Comparison of ENCODE assay signal across 19 cellular contexts in the genomic region with DNA sequence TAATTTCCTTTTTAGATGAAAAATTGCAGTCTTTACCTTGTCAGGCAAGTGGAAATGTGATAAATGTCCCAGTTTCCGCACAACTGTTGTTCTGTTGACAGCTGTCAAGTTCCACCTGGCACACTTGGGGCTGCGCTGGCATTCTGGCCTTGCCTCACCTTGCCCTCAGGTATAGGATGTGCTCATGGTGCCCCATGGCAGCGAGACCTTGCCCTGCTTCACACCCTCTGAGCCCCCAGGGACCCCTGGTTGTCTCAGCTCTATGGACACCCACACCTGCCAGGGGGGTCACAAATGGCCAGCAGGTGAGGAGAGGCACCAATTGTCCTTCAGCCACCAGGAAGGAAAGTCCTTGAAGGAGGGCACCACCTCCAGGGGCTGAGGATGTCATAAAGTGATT. TPM values are rescaled to one million over a fixed set of nuclear protein-coding genes. Genes with fewer than 3 reads are reported as not detected.
DNase-seq lines count a peak whose midpoint lies in the region; ATAC-seq and TF ChIP-seq lines count a peak whose summit lies in the region.
"Had no signal": no experiment of that assay in that cellular context is flagged by ENCODE, and none has a peak within 500 bp of the region (broad histone marks: within the 10 kb centered on the region; RNA-seq: fewer than 3 reads in every experiment).

No MANE protein-coding gene starts in this region.

- H3K27me3 Mint-ChIP-seq in activated CD8-positive, alpha-beta memory T cell treated with anti-CD3 and anti-CD28 coated beads, Interleukin-2, amount 10 ng/mL, durations not matched to agents 7 days and 5 days, result no peaks in the 10 kb centered on the region
- H3K27me3 Mint-ChIP-seq in activated naive CD8-positive, alpha-beta T cell treated with anti-CD3 and anti-CD28 coated beads, Interleukin-2, amount 50 U/mL, for 24 hours, result no peaks in the 10 kb centered on the region
- peaks cover 4% of the 10 kb centered on the region for H3K27me3 Mint-ChIP-seq in endothelial cell (ENCODE audit: unreplicated experiment)

- no peaks in the 10 kb centered on the region for H3K36me3 Mint-ChIP-seq in activated CD8-positive, alpha-beta memory T cell treated with anti-CD3 and anti-CD28 coated beads, Interleukin-2, amount 10 ng/mL, durations not matched to agents 7 days and 5 days
- H3K36me3 Mint-ChIP-seq in activated naive CD8-positive, alpha-beta T cell treated with anti-CD3 and anti-CD28 coated beads, Interleukin-2, amount 50 U/mL, for 24 hours (ENCODE audit: low read depth), result peaks cover 3% of the 10 kb centered on the region
- no peaks in the 10 kb centered on the region for H3K36me3 Mint-ChIP-seq in endothelial cell (ENCODE audit: low read depth, unreplicated experiment)

- DNase-seq in activated CD8-positive, alpha-beta memory T cell treated with anti-CD3 and anti-CD28 coated beads, Interleukin-2, amount 10 ng/mL, durations not matched to agents 7 days and 5 days, result no peak
- DNase-seq in activated CD8-positive, alpha-beta memory T cell treated with anti-CD3 and anti-CD28 coated beads for 24 hours, result no peak
- no peak for DNase-seq in HL-60 (ENCODE audit: low read depth in 1 of 2, low spot score in 1 of 2)
- no peak for DNase-seq in activated naive CD8-positive, alpha-beta T cell treated with anti-CD3 and anti-CD28 coated beads, Interleukin-2, amount 50 U/mL, for 24 hours
- no peak for DNase-seq in endothelial cell (ENCODE audit: low spot score)
- DNase-seq: ACHN; activated CD8-positive, alpha-beta memory T cell treated with anti-CD3 and anti-CD28 coated beads, Interleukin-2, amount 50 U/mL, for 4 hours; amygdala; Caco-2; caudate nucleus; head of caudate nucleus; left ventricle myocardium inferior; NCI-H187; NK-92 treated with Interleukin-12 subunit alpha and Interleukin-12 subunit beta, amount 100 ng/mL, for 24 hours had no signal

- ATAC-seq in activated CD8-positive, alpha-beta memory T cell treated with anti-CD3 and anti-CD28 coated beads, Interleukin-2, amount 10 ng/mL, durations not matched to agents 7 days and 5 days, result no peak
- no peak for ATAC-seq in activated naive CD8-positive, alpha-beta T cell treated with anti-CD3 and anti-CD28 coated beads, Interleukin-2, amount 50 U/mL, for 24 hours
- ATAC-seq in HG03432 (IDR thresholded peaks at IDR 0.05; ENCODE audit: unreplicated experiment) (no peak), HG03469 (IDR thresholded peaks at IDR 0.05; ENCODE audit: unreplicated experiment) (no peak)
- ATAC-seq: WTC11 had no signal

- peaks cover 86% of the 10 kb centered on the region for H3K4me1 Mint-ChIP-seq in activated CD8-positive, alpha-beta memory T cell treated with anti-CD3 and anti-CD28 coated beads, Interleukin-2, amount 10 ng/mL, durations not matched to agents 7 days and 5 days
- peaks cover 94% of the 10 kb centered on the region for H3K4me1 Mint-ChIP-seq in activated naive CD8-positive, alpha-beta T cell treated with anti-CD3 and anti-CD28 coated beads, Interleukin-2, amount 50 U/mL, for 24 hours
- peaks cover 6% of the 10 kb centered on the region for H3K4me1 Mint-ChIP-seq in endothelial cell (ENCODE audit: unreplicated experiment)

- H3K9me3 ChIP-seq in neutrophil, result no peaks in the 10 kb centered on the region
- H3K9me3 ChIP-seq: Caco-2, left ventricle myocardium inferior, right atrium auricular region had no signal

- TF ChIP-seq CTCF in HL-60 (IDR thresholded peaks at IDR 0.05; ENCODE audit: insufficient read depth, low read length), result no peak
- TF ChIP-seq CTCF in neutrophil (IDR thresholded peaks at IDR 0.05), result no peak
- TF ChIP-seq CTCF in endothelial cell (IDR thresholded peaks at IDR 0.05; ENCODE audit: unreplicated experiment), result no peak

- H3K36me3 ChIP-seq in neutrophil, result no peaks in the 10 kb centered on the region
- H3K36me3 ChIP-seq: left ventricle myocardium inferior, right atrium auricular region had no signal

- no peaks in the 10 kb centered on the region for H3K9me3 Mint-ChIP-seq in activated CD8-positive, alpha-beta memory T cell treated with anti-CD3 and anti-CD28 coated beads, Interleukin-2, amount 10 ng/mL, durations not matched to agents 7 days and 5 days (ENCODE audit: low read depth)
- no peaks in the 10 kb centered on the region for H3K9me3 Mint-ChIP-seq in activated naive CD8-positive, alpha-beta T cell treated with anti-CD3 and anti-CD28 coated beads, Interleukin-2, amount 50 U/mL, for 24 hours
- no peaks in the 10 kb centered on the region for H3K9me3 Mint-ChIP-seq in endothelial cell (ENCODE audit: unreplicated experiment)

- H3K27me3 ChIP-seq in HL-60 (ENCODE audit: insufficient read depth, poor library complexity, severe bottlenecking), result no peaks in the 10 kb centered on the region
- no peaks in the 10 kb centered on the region for H3K27me3 ChIP-seq in neutrophil
- H3K27me3 ChIP-seq: right atrium auricular region had no signal

- CTCF ChIA-PET in activated CD8-positive, alpha-beta memory T cell treated with anti-CD3 and anti-CD28 coated beads, Interleukin-2, amount 10 ng/mL, durations not matched to agents 7 days and 5 days (lab: Charles Lee), result interaction anchor here (1.2 to 6.8 kb wide), 10 partner anchors 12 to 119 kb away, joined by 3 to 38 read pairs (median 8); no protein-coding TSS in a partner anchor

- peaks cover 63 to 78% of the 10 kb centered on the region in 2 experiments for H3K4me1 ChIP-seq in neutrophil (ENCODE audit: control insufficient read depth in 1 of 2, insufficient read depth in 1 of 2, low read depth in 1 of 2, low read length in 1 of 2)
- H3K4me1 ChIP-seq: left ventricle myocardium inferior, right atrium auricular region had no signal

- H3K4me3 Mint-ChIP-seq in activated CD8-positive, alpha-beta memory T cell treated with anti-CD3 and anti-CD28 coated beads, Interleukin-2, amount 10 ng/mL, durations not matched to agents 7 days and 5 days, result no peak overlapping the region
- peak overlapping the region; percentile 64 for H3K4me3 Mint-ChIP-seq in activated naive CD8-positive, alpha-beta T cell treated with anti-CD3 and anti-CD28 coated beads, Interleukin-2, amount 50 U/mL, for 24 hours
- H3K4me3 Mint-ChIP-seq in endothelial cell (ENCODE audit: unreplicated experiment), result no peak overlapping the region
- H3K4me3 Mint-ChIP-seq: WTC11 had no signal

- H3K4me3 ChIP-seq in HL-60 (replicated peaks; ENCODE audit: insufficient read depth, low read length) (no peak overlapping the region), neutrophil (ENCODE audit: low read depth in 1 of 2, low read length in 1 of 2) (peak overlapping the region; percentile 38 to 40)
- H3K4me3 ChIP-seq: left ventricle myocardium inferior, right atrium auricular region had no signal

- H3K27ac ChIP-seq in HL-60 (replicated peaks) (peak overlapping the region; percentile 85), neutrophil (peak overlapping the region; percentile 95)
- H3K27ac ChIP-seq: left ventricle myocardium inferior, right atrium auricular region had no signal

- H3K27ac Mint-ChIP-seq in activated CD8-positive, alpha-beta memory T cell treated with anti-CD3 and anti-CD28 coated beads, Interleukin-2, amount 10 ng/mL, durations not matched to agents 7 days and 5 days, result peak overlapping the region; percentile 97
- peak overlapping the region; percentile 89 for H3K27ac Mint-ChIP-seq in activated naive CD8-positive, alpha-beta T cell treated with anti-CD3 and anti-CD28 coated beads, Interleukin-2, amount 50 U/mL, for 24 hours
- no peak overlapping the region for H3K27ac Mint-ChIP-seq in endothelial cell (ENCODE audit: unreplicated experiment)
- H3K27ac Mint-ChIP-seq: WTC11 had no signal

RNA-seq across cellular contexts. Expression of a gene that starts 37.5 kb away (rescaled TPM):
- total RNA-seq in activated CD8-positive, alpha-beta memory T cell treated with anti-CD3 and anti-CD28 coated beads, Interleukin-2, amount 10 ng/mL, durations not matched to agents 7 days and 5 days, result 100 to 1,000 TPM; 408 to 525 TPM
- total RNA-seq in endothelial cell (ENCODE audit: unreplicated experiment), result 14.8 TPM

Comparison
In these comparisons a context has a peak if more than half of its experiments do, and no peak if none do; other contexts are left out.
1. RNA of a gene that starts 37.5 kb away (total RNA-seq): 408 to 525 TPM in activated CD8-positive, alpha-beta memory T cell treated with anti-CD3 and anti-CD28 coated beads, Interleukin-2, amount 10 ng/mL, durations not matched to agents 7 days and 5 days; 14.8 TPM in endothelial cell (single experiment); every median in the first group is over 10 times any median in the second.